ENCODE assay signal across 2 cellular contexts in genomic region chr12:52759695-52760094, GRCh38.
TF ChIP-seq lines count a peak whose summit lies in the region.

No MANE protein-coding gene starts in this region.

TF ChIP-seq in GM23338, 12 proteins besides CTCF, POLR2A, EP300 and RAD21:
- TF ChIP-seq EZH2phosphoT487 (IDR thresholded peaks at IDR 0.05; ENCODE audit: unreplicated experiment) (no peak), POLR2AphosphoS5 (IDR thresholded peaks at IDR 0.05; ENCODE audit: low read depth) (no peak), ZNF462 (CRISPR knock-in tag; IDR thresholded peaks at IDR 0.05) (no peak), STAT1 (IDR thresholded peaks at IDR 0.05; ENCODE audit: unreplicated experiment) (no peak), ZNF114 (CRISPR knock-in tag; IDR thresholded peaks at IDR 0.05) (no peak), EZH2 (IDR thresholded peaks at IDR 0.05; ENCODE audit: low read depth, unreplicated experiment) (no peak), ZNF331 (CRISPR knock-in tag; IDR thresholded peaks at IDR 0.05; ENCODE audit: low read depth) (no peak), CREB1 (CRISPR knock-in tag; IDR thresholded peaks at IDR 0.05; ENCODE audit: low read depth) (no peak), ETS1 (IDR thresholded peaks at IDR 0.05) (no peak), REST (IDR thresholded peaks at IDR 0.05; ENCODE audit: unreplicated experiment) (no peak), JUNB (IDR thresholded peaks at IDR 0.05; ENCODE audit: unreplicated experiment) (no peak), NANOG (IDR thresholded peaks at IDR 0.05; ENCODE audit: borderline replicate concordance) (no peak)

TF ChIP-seq in K562, 482 proteins besides CTCF, POLR2A, EP300 and RAD21:
- no peak for TF ChIP-seq MBD1 (CRISPR knock-in tag; IDR thresholded peaks at IDR 0.05)
- TF ChIP-seq HDAC3 (IDR thresholded peaks at IDR 0.05; ENCODE audit: borderline replicate concordance, partially characterized antibody), result no peak
- no peak for TF ChIP-seq NKRF (IDR thresholded peaks at IDR 0.05; ENCODE audit: borderline replicate concordance)
- no peak for TF ChIP-seq KLF13 (tag; IDR thresholded peaks at IDR 0.05; ENCODE audit: borderline replicate concordance, low read depth)
- no peak for TF ChIP-seq POLR2AphosphoS5 (IDR thresholded peaks at IDR 0.05; ENCODE audit: control insufficient read depth, insufficient read depth, low read depth, low read length)
- TF ChIP-seq GABPA (tag; conservative IDR thresholded peaks at IDR 0.05; ENCODE audit: low read depth), result no peak
- no peak for TF ChIP-seq ASH1L (IDR thresholded peaks at IDR 0.05; ENCODE audit: borderline replicate concordance, low read depth, partially characterized antibody)
- no peak for TF ChIP-seq SIX5 (IDR thresholded peaks at IDR 0.05; ENCODE audit: borderline replicate concordance in 1 of 2, insufficient read depth in 1 of 2, low read depth in 1 of 2, low read length in 2 of 2)
- no peak for TF ChIP-seq ZNF175 (CRISPR knock-in tag; IDR thresholded peaks at IDR 0.05; ENCODE audit: low read depth)
- no peak for TF ChIP-seq PKNOX1 (IDR thresholded peaks at IDR 0.05)
- TF ChIP-seq ZNF518B (CRISPR knock-in tag; IDR thresholded peaks at IDR 0.05), result no peak
- no peak for TF ChIP-seq HNRNPK (IDR thresholded peaks at IDR 0.05; ENCODE audit: low read depth, low read length, poor library complexity, severe bottlenecking)
- TF ChIP-seq CREB3L1 (IDR thresholded peaks at IDR 0.05; ENCODE audit: borderline replicate concordance, low read depth), result no peak
- TF ChIP-seq ARID3A (IDR thresholded peaks at IDR 0.05; ENCODE audit: borderline replicate concordance, low read depth, low read length), result no peak
- no peak for TF ChIP-seq HDGF (IDR thresholded peaks at IDR 0.05)
- no peak for TF ChIP-seq ZNF23 (CRISPR knock-in tag; IDR thresholded peaks at IDR 0.05)
- TF ChIP-seq ZNF3 (CRISPR knock-in tag; IDR thresholded peaks at IDR 0.05), result no peak
- no peak for TF ChIP-seq NCOR1 (IDR thresholded peaks at IDR 0.05)
- no peak for TF ChIP-seq HOMEZ (CRISPR knock-in tag; IDR thresholded peaks at IDR 0.05)
- no peak for TF ChIP-seq ZNF512 (tag; IDR thresholded peaks at IDR 0.05)
